In genomic region chr3:126151562-126152302, GRCh38 we compare ENCODE assay signal across 22 cellular contexts. TPM values are rescaled to one million over a fixed set of nuclear protein-coding genes. Genes with fewer than 3 reads are reported as not detected.
DNase-seq lines count a peak whose midpoint lies in the region; ATAC-seq and TF ChIP-seq lines count a peak whose summit lies in the region.
"Had no signal": no experiment of that assay in that cellular context is flagged by ENCODE, and none has a peak within 500 bp of the region (broad histone marks: within the 10 kb centered on the region; RNA-seq: fewer than 3 reads in every experiment).

No MANE protein-coding gene starts in this region.

- DNase-seq in activated T-cell treated with anti-CD3 and anti-CD28 coated beads, Interleukin-2, amount 50 U/mL, for 48 hours: peak; percentile 5 to 6
- no peak for DNase-seq in activated T-cell treated with anti-CD3 and anti-CD28 coated beads, Interleukin-2, amount 50 U/mL, for 1 hour
- DNase-seq in colonic mucosa (peak; percentile 12), mesenteric fat pad (ENCODE audit: low spot score) (peak; percentile 73), type B pancreatic cell (ENCODE audit: extremely low spot score, unreplicated experiment) (peak; percentile 47), MG63 (no peak)
- DNase-seq: CD4-positive, alpha-beta memory T cell; GOT3; HFFc6; NCI-H1417 treated with DMSO at 0.1 percent for 48 hours; NCI-H187 treated with DMSO at 0.1 percent for 48 hours; NCI-H2227 treated with DMSO at 0.1 percent for 48 hours; NCI-H510A treated with DMSO at 0.1 percent for 48 hours; NCI-H774; OCI-M1; SHP77 treated with DMSO at 0.1 percent for 48 hours had no signal

- intact Hi-C loops in colonic mucosa (cut with DNase I): no loop called here

- H3K9me3 ChIP-seq in colonic mucosa (no peaks in the 10 kb centered on the region), MG63 (no peaks in the 10 kb centered on the region)

- ATAC-seq in HG03039 (IDR thresholded peaks at IDR 0.05; ENCODE audit: unreplicated experiment) (no peak), GM21528 (IDR thresholded peaks at IDR 0.05; ENCODE audit: low FRiP score, unreplicated experiment) (no peak)
- ATAC-seq: GM12878 had no signal

- H3K27ac ChIP-seq in colonic mucosa: no peak overlapping the region
- H3K27ac ChIP-seq: KMS-11 had no signal

- TF ChIP-seq CTCF in colonic mucosa (IDR thresholded peaks at IDR 0.05) (no peak), type B pancreatic cell (conservative IDR thresholded peaks at IDR 0.05) (no peak)

- H3K36me3 Mint-ChIP-seq in type B pancreatic cell: no peaks in the 10 kb centered on the region
- H3K36me3 Mint-ChIP-seq: CD4-positive, alpha-beta memory T cell had no signal

- H3K4me1 ChIP-seq in colonic mucosa: no peaks in the 10 kb centered on the region

- H3K27me3 ChIP-seq in colonic mucosa: no peaks in the 10 kb centered on the region
- H3K27me3 ChIP-seq in MG63: no peaks in the 10 kb centered on the region

- no peak overlapping the region for H3K4me3 Mint-ChIP-seq in type B pancreatic cell
- H3K4me3 Mint-ChIP-seq: CD4-positive, alpha-beta memory T cell; HFFc6 had no signal

- no peaks in the 10 kb centered on the region for H3K27me3 Mint-ChIP-seq in type B pancreatic cell

- H3K4me3 ChIP-seq in colonic mucosa (no peak overlapping the region), MG63 (no peak overlapping the region)
- H3K4me3 ChIP-seq: GM12878 had no signal

- H3K36me3 ChIP-seq in colonic mucosa (no peaks in the 10 kb centered on the region), MG63 (no peaks in the 10 kb centered on the region)

- H3K9ac ChIP-seq in colonic mucosa (ENCODE audit: low read depth in 2 of 2, low read length in 2 of 2): no peak overlapping the region
- H3K9ac ChIP-seq: KMS-11 had no signal

- H3K27ac Mint-ChIP-seq in type B pancreatic cell: no peak overlapping the region
- H3K27ac Mint-ChIP-seq: CD4-positive, alpha-beta memory T cell; HFFc6 had no signal

- H3K9me3 Mint-ChIP-seq in type B pancreatic cell: no peaks in the 10 kb centered on the region
- H3K9me3 Mint-ChIP-seq: CD4-positive, alpha-beta memory T cell; HFFc6 had no signal

- no peaks in the 10 kb centered on the region for H3K4me1 Mint-ChIP-seq in type B pancreatic cell (ENCODE audit: unreplicated experiment)

RNA-seq across cellular contexts. Expression of gene ALDH1L1, which starts 28.7 kb away (rescaled TPM):
- 10 to 100 TPM; 15.3 to 25.6 TPM for total RNA-seq in colonic mucosa
- total RNA-seq in mesenteric fat pad: 105 TPM
- 5.0 and 10.2 TPM in 2 replicates for total RNA-seq in type B pancreatic cell (ENCODE audit: low replicate concordance)
- 0.27 TPM in 1 of 2 replicates, not detected in the other for total RNA-seq in MG63 (2014; rRNA removed; shearing (Covaris generic); ENCODE audit: low replicate concordance)
- total RNA-seq: A172; CD4-positive, alpha-beta memory T cell; RPMI7951 had no signal

Comparison
In these comparisons a context has a peak if more than half of its experiments do, and no peak if none do; other contexts are left out.
1. DNase-seq: peak in activated T-cell treated with anti-CD3 and anti-CD28 coated beads, Interleukin-2, amount 50 U/mL, for 48 hours (2 of 2), colonic mucosa (single experiment), mesenteric fat pad (single experiment) and type B pancreatic cell (single experiment); none in activated T-cell treated with anti-CD3 and anti-CD28 coated beads, Interleukin-2, amount 50 U/mL, for 1 hour (single experiment) and MG63 (single experiment).